17 cellular contexts compared by ENCODE assay signal in the genomic region with DNA sequence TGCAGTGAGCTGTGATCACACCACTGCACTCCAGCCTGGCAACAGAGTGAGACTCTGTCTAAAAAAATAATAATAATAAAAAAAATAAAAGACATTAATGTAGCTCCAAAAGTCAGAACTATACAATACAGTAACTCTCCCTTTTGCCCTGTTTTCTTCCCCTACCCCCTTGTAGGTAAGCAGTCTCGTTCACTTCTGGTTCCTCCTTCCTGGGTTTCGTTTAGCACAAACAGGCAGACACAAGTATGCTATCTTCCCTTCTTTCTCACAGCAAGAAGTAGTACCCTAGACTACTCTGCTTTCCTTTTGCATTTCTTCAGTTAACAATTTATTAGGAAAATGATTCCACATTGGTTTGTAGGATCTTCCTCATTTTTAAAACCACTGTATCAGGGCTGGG. TPM values are rescaled to one million over a fixed set of nuclear protein-coding genes. Genes with fewer than 3 reads are reported as not detected.
DNase-seq lines count a peak whose midpoint lies in the region; ATAC-seq and TF ChIP-seq lines count a peak whose summit lies in the region.
"Had no signal": no experiment of that assay in that cellular context is flagged by ENCODE, and none has a peak within 500 bp of the region (broad histone marks: within the 10 kb centered on the region; RNA-seq: fewer than 3 reads in every experiment).

No MANE protein-coding gene starts in this region.

- H2AFZ ChIP-seq in OCI-LY3 (ENCODE audit: low read depth, low read length) = no peak overlapping the region

- H3K4me1 ChIP-seq in OCI-LY3 (ENCODE audit: low read length) (peaks cover 66% of the 10 kb centered on the region), vagina (no peaks in the 10 kb centered on the region)
- H3K4me1 ChIP-seq: BE2C had no signal

- TF ChIP-seq CTCF in OCI-LY3 (IDR thresholded peaks at IDR 0.05; ENCODE audit: low read depth, low read length) = no peak
- TF ChIP-seq CTCF in vagina (IDR thresholded peaks at IDR 0.05) = no peak
- no peak for TF ChIP-seq CTCF in coronary artery (IDR thresholded peaks at IDR 0.05)

- peaks cover 24% of the 10 kb centered on the region for H3K79me2 ChIP-seq in OCI-LY3 (ENCODE audit: low read length)

- H3K4me3 ChIP-seq in OCI-LY3 (ENCODE audit: low read length) = no peak overlapping the region
- H3K4me3 ChIP-seq in vagina = no peak overlapping the region
- no peak overlapping the region for H3K4me3 ChIP-seq in coronary artery
- H3K4me3 ChIP-seq: GM12878 had no signal

- ATAC-seq in HG03432 (IDR thresholded peaks at IDR 0.05; ENCODE audit: unreplicated experiment) = no peak
- ATAC-seq: GM12878, HepG2 had no signal

- peak overlapping the region; percentile 52 for H3K4me2 ChIP-seq in OCI-LY3 (ENCODE audit: low read length)

- H4K20me1 ChIP-seq in OCI-LY3 (ENCODE audit: insufficient read depth, low read length) = no peaks in the 10 kb centered on the region

- H3K9ac ChIP-seq in OCI-LY3 (ENCODE audit: low read length) = peak overlapping the region; percentile 60

- TF ChIP-seq POLR2A in vagina (IDR thresholded peaks at IDR 0.05) = no peak

- H3K9me3 ChIP-seq in OCI-LY3 (ENCODE audit: insufficient read depth, low read length) = no peaks in the 10 kb centered on the region
- no peaks in the 10 kb centered on the region for H3K9me3 ChIP-seq in vagina
- H3K9me3 ChIP-seq: BE2C had no signal

- H3K27ac ChIP-seq in OCI-LY3 (ENCODE audit: low read length) = peak overlapping the region; percentile 91
- no peak overlapping the region for H3K27ac ChIP-seq in vagina
- H3K27ac ChIP-seq in coronary artery = no peak overlapping the region
- H3K27ac ChIP-seq: C4-2B had no signal

- intact Hi-C loops in vagina (cut with DNase I) = no loop called here

- H3K27me3 ChIP-seq in OCI-LY3 (ENCODE audit: low read depth, low read length) (no peaks in the 10 kb centered on the region), vagina (no peaks in the 10 kb centered on the region)
- H3K27me3 ChIP-seq: BE2C had no signal

- DNase-seq in Ammon's horn (ENCODE audit: low spot score) (peak; percentile 54), germinal center (ENCODE audit: low spot score) (peak; percentile 43), pons (ENCODE audit: low spot score) (peak; percentile 45), SW480 (ENCODE audit: low spot score) (no peak), vagina (ENCODE audit: extremely low spot score in 2 of 2) (no peak), coronary artery (ENCODE audit: low spot score) (no peak)
- DNase-seq: ACHN; BE2C; CD4-positive, alpha-beta memory T cell; DMS79; GOT3; H9 had no signal

- peaks cover 25% of the 10 kb centered on the region for H3K36me3 ChIP-seq in OCI-LY3 (replicated peaks; ENCODE audit: low read depth, low read length)
- peaks cover 0 to 5% of the 10 kb centered on the region in 2 donors for H3K36me3 ChIP-seq in vagina

RNA-seq across cellular contexts. Expression of gene PDSS1, which starts 33.0 kb away (rescaled TPM):
- 18.4 TPM for total RNA-seq in vagina

Comparison
In these comparisons a context has a peak if more than half of its experiments do, and no peak if none do; other contexts are left out.
1. DNase-seq: peak in Ammon's horn (single experiment), germinal center (single experiment) and pons (single experiment); none in SW480 (single experiment), vagina (0 of 2) and coronary artery (single experiment).